Comparison of ENCODE assay signal across 14 cellular contexts in genomic region chr5:149175346-149176113, GRCh38. TPM values are rescaled to one million over a fixed set of nuclear protein-coding genes. Genes with fewer than 3 reads are reported as not detected.
DNase-seq lines count a peak whose midpoint lies in the region; ATAC-seq, FAIRE-seq and TF ChIP-seq lines count a peak whose summit lies in the region.
"Had no signal": no experiment of that assay in that cellular context is flagged by ENCODE, and none has a peak within 500 bp of the region (broad histone marks: within the 10 kb centered on the region; RNA-seq: fewer than 3 reads in every experiment).

No MANE protein-coding gene starts in this region.

- no peak overlapping the region for H3K4me2 ChIP-seq in HepG2 (ENCODE audit: low read depth, low read length)
- no peak overlapping the region for H3K4me2 ChIP-seq in mesendoderm (ENCODE audit: low read length)

- no peak overlapping the region for H4K8ac ChIP-seq in mesendoderm (ENCODE audit: low read depth, low read length)

- H3K79me2 ChIP-seq in HepG2 (ENCODE audit: insufficient read depth, low read length), result no peaks in the 10 kb centered on the region
- H3K79me2 ChIP-seq in mesendoderm (ENCODE audit: control insufficient read depth, insufficient read depth, low read length), result no peaks in the 10 kb centered on the region

- no peak for TF ChIP-seq CTCF in HepG2 (CRISPR knock-in tag; IDR thresholded peaks at IDR 0.05)
- no peak for TF ChIP-seq CTCF in endothelial cell (IDR thresholded peaks at IDR 0.05; ENCODE audit: unreplicated experiment)
- no peak for TF ChIP-seq CTCF in GM13976 (IDR thresholded peaks at IDR 0.05; ENCODE audit: borderline replicate concordance, control extremely low read depth, extremely low read depth, insufficient read depth, missing control alignments)

- TF ChIP-seq POLR2A in HepG2 (IDR thresholded peaks at IDR 0.05; ENCODE audit: insufficient read depth in 1 of 2, low read depth in 2 of 2, low read length in 2 of 2), result no peak

- no peak for TF ChIP-seq RAD21 in HepG2 (CRISPR knock-in tag; IDR thresholded peaks at IDR 0.05)

- H2BK5ac ChIP-seq in mesendoderm (ENCODE audit: low read length), result no peak overlapping the region

- H3K4me3 ChIP-seq in HepG2 (replicated peaks in 1 of 3; ENCODE audit: insufficient read depth in 1 of 3, low read depth in 2 of 3, low read length in 3 of 3) (no peak overlapping the region), subcutaneous abdominal adipose tissue (ENCODE audit: low read depth in 1 of 5, low read length in 5 of 5) (no peak overlapping the region), mesendoderm (ENCODE audit: low read length) (no peak overlapping the region)

- H3K4me1 ChIP-seq in HepG2 (ENCODE audit: insufficient read depth, low read length), result peaks cover 63% of the 10 kb centered on the region
- H3K4me1 ChIP-seq in subcutaneous abdominal adipose tissue (ENCODE audit: control insufficient read depth in 5 of 5, insufficient read depth in 5 of 5, low read length in 5 of 5), result peaks cover 3 to 86% (median 31%) of the 10 kb centered on the region in 5 donors
- H3K4me1 ChIP-seq in mesendoderm (ENCODE audit: control insufficient read depth, low read depth, low read length), result no peaks in the 10 kb centered on the region

- H3K27ac ChIP-seq in HepG2 (ENCODE audit: extremely low read length, insufficient read depth, low read length) (peak overlapping the region; percentile 100), subcutaneous abdominal adipose tissue (ENCODE audit: low read depth, low read length) (peak overlapping the region; percentile 45), mesendoderm (ENCODE audit: low read depth, low read length) (no peak overlapping the region)

- DNase-seq in NCI-H1694 (lab: John Stamatoyannopoulos, UW) (peak; percentile 45), HepG2 (ENCODE audit: low spot score) (no peak), endothelial cell (ENCODE audit: low spot score) (no peak), mesendoderm (no peak), GM13976 (ENCODE audit: low spot score) (no peak)
- no peak for DNase-seq in effector CD8-positive, alpha-beta T cell (lab: John Stamatoyannopoulos, UW)
- DNase-seq: activated effector memory CD4-positive, alpha-beta T cell treated with anti-CD3 and anti-CD28 coated beads, Interleukin-2, amount 50 U/mL, for 16 hours; central memory CD4-positive, alpha-beta T cell; stimulated activated CD4-positive, alpha-beta T cell treated with anti-CD3 and anti-CD28 coated beads, Interleukin-2, amount 100 ng/mL, for 24 hours; T-helper 17 cell had no signal

- WGBS in HepG2 (ENCODE audit: low lambda C conversion rate), result 88% methylated on average over 10 of the region's 12 CpGs
- WGBS in mesendoderm (ENCODE audit: extremely low coverage, insufficient coverage, low lambda C conversion rate), result no CpG with 5 or more reads among the region's 12 CpGs

- H3K9me3 Mint-ChIP-seq in endothelial cell (ENCODE audit: unreplicated experiment), result no peaks in the 10 kb centered on the region
- H3K9me3 Mint-ChIP-seq: CD14-positive monocyte; stimulated activated effector memory CD8-positive, alpha-beta T cell treated with anti-CD3 and anti-CD28 coated beads, Interleukin-12 subunit alpha, Interleukin-12 subunit beta, amount 100 ng/mL, for 72 hours had no signal

- CTCF ChIA-PET in HepG2 (lab: Yijun Ruan, JAX; ENCODE audit: low intra/inter-chr PET ratio, low total read pairs), result no interaction called here

- H2BK15ac ChIP-seq in mesendoderm (replicated peaks; ENCODE audit: low read depth), result no peak overlapping the region

- peak; percentile 20 for ATAC-seq in esophagus mucosa
- ATAC-seq in HepG2, result no peak
- ATAC-seq: stimulated activated effector memory CD8-positive, alpha-beta T cell treated with anti-CD3 and anti-CD28 coated beads, Interleukin-12 subunit alpha, Interleukin-12 subunit beta, amount 100 ng/mL, for 72 hours; T-helper 17 cell had no signal

- TF ChIP-seq EP300 in HepG2 (IDR thresholded peaks at IDR 0.05; ENCODE audit: low read depth in 2 of 2, low read length in 2 of 2) (no peak), HepG2 (CRISPR knock-in tag; IDR thresholded peaks at IDR 0.05; ENCODE audit: borderline replicate concordance) (no peak)

- H3K27me3 Mint-ChIP-seq in endothelial cell (ENCODE audit: unreplicated experiment), result no peaks in the 10 kb centered on the region

- FAIRE-seq in HepG2 (lab: Jason Lieb, UNC), result no peak

- H3K56ac ChIP-seq in mesendoderm (ENCODE audit: low read length), result no peak overlapping the region

- H3K9ac ChIP-seq in HepG2 (ENCODE audit: insufficient read depth, low read depth, low read length), result peak overlapping the region; percentile 62; the same call in 1 of the 2 replicates
- peak overlapping the region in 1 of 5 donors; percentile 35 for H3K9ac ChIP-seq in subcutaneous abdominal adipose tissue (ENCODE audit: low read length in 5 of 5)
- H3K9ac ChIP-seq in mesendoderm (ENCODE audit: low read length), result no peak overlapping the region

- H3K18ac ChIP-seq in mesendoderm (ENCODE audit: low read length), result no peak overlapping the region

- H3K9me3 ChIP-seq in HepG2 (ENCODE audit: low read length) (no peaks in the 10 kb centered on the region), subcutaneous abdominal adipose tissue (ENCODE audit: control insufficient read depth in 5 of 5, low read length in 5 of 5) (no peaks in the 10 kb centered on the region)

- H3K27me3 ChIP-seq in HepG2 (ENCODE audit: control insufficient read depth in 1 of 2, insufficient read depth in 2 of 2, low read length in 2 of 2), result no peaks in the 10 kb centered on the region
- H3K27me3 ChIP-seq in subcutaneous abdominal adipose tissue (ENCODE audit: control insufficient read depth in 5 of 5, insufficient read depth in 4 of 5, low read length in 5 of 5), result no peaks in the 10 kb centered on the region
- no peaks in the 10 kb centered on the region for H3K27me3 ChIP-seq in mesendoderm (ENCODE audit: insufficient read depth, low read length, poor library complexity)

- no peak overlapping the region for H3K4me3 Mint-ChIP-seq in endothelial cell (ENCODE audit: unreplicated experiment)
- H3K4me3 Mint-ChIP-seq: CD14-positive monocyte; stimulated activated effector memory CD8-positive, alpha-beta T cell treated with anti-CD3 and anti-CD28 coated beads, Interleukin-12 subunit alpha, Interleukin-12 subunit beta, amount 100 ng/mL, for 72 hours; T-helper 17 cell had no signal

- intact Hi-C loops in HepG2 (cut with micrococcal nuclease; ENCODE audit: unreplicated experiment), result loop anchor here (2.0 kb wide), 3 partner anchors 19 to 53 kb away; no protein-coding TSS in a partner anchor

- no peaks in the 10 kb centered on the region for H3K36me3 Mint-ChIP-seq in endothelial cell (ENCODE audit: low read depth, unreplicated experiment)
- H3K36me3 Mint-ChIP-seq: CD14-positive monocyte; stimulated activated effector memory CD8-positive, alpha-beta T cell treated with anti-CD3 and anti-CD28 coated beads, Interleukin-12 subunit alpha, Interleukin-12 subunit beta, amount 100 ng/mL, for 72 hours had no signal

- H3K27ac Mint-ChIP-seq in endothelial cell (ENCODE audit: unreplicated experiment), result no peak overlapping the region
- H3K27ac Mint-ChIP-seq: stimulated activated effector memory CD8-positive, alpha-beta T cell treated with anti-CD3 and anti-CD28 coated beads, Interleukin-12 subunit alpha, Interleukin-12 subunit beta, amount 100 ng/mL, for 72 hours; T-helper 17 cell had no signal

- POLR2A ChIA-PET in HepG2 (lab: Yijun Ruan, JAX), result interaction anchor here (1.7 to 4.8 kb wide), 4 partner anchors 14 to 145 kb away, joined by 5 to 189 read pairs (median 78); partner anchors contain the start of gene ABLIM3

- H4K20me1 ChIP-seq in HepG2 (ENCODE audit: insufficient read depth, low read length), result no peaks in the 10 kb centered on the region

- H4K5ac ChIP-seq in mesendoderm (ENCODE audit: low read length), result no peak overlapping the region

- peaks cover 4% of the 10 kb centered on the region for H3K4me1 Mint-ChIP-seq in endothelial cell (ENCODE audit: unreplicated experiment)
- H3K4me1 Mint-ChIP-seq: CD14-positive monocyte had no signal

- BruUV-seq in HepG2 (replicated peaks; lab: Mats Ljungman, UMichigan), result no TSS peak

- in situ Hi-C loops in HepG2 (cut with HindIII; ENCODE audit: extremely low pct_ligation_motif_present, low pct_unique_long_range_greater_than_20kb) (no loop called here), GM13976 (cut with MboI; ENCODE audit: low sequenced_read_pairs, unreplicated experiment) (no loop called here)

- H3K23ac ChIP-seq in mesendoderm (ENCODE audit: low read length), result no peak overlapping the region

- H3K79me1 ChIP-seq in mesendoderm (ENCODE audit: low read length), result no peaks in the 10 kb centered on the region

- no peak overlapping the region for H2BK120ac ChIP-seq in mesendoderm (ENCODE audit: low read depth, low read length)

- no peaks in the 10 kb centered on the region for H3K36me3 ChIP-seq in HepG2 (replicated peaks in 1 of 2; ENCODE audit: control insufficient read depth in 1 of 2, insufficient read depth in 2 of 2, low read length in 2 of 2)
- peaks cover 0 to 6% (median 0%) of the 10 kb centered on the region in 5 donors for H3K36me3 ChIP-seq in subcutaneous abdominal adipose tissue (ENCODE audit: control insufficient read depth in 5 of 5, insufficient read depth in 5 of 5, low read length in 5 of 5)
- H3K36me3 ChIP-seq in mesendoderm (ENCODE audit: control insufficient read depth, insufficient read depth, low read length), result no peaks in the 10 kb centered on the region

- no peak overlapping the region for H3K4ac ChIP-seq in mesendoderm (ENCODE audit: low read depth, low read length)

- no peak overlapping the region for H2AFZ ChIP-seq in HepG2 (ENCODE audit: low read length)

- H2AK5ac ChIP-seq in mesendoderm (ENCODE audit: low read length), result no peak overlapping the region

RNA-seq across cellular contexts. Expression of gene ABLIM3, which starts 34.2 kb away (rescaled TPM):
- total RNA-seq in esophagus mucosa, result 22.4 TPM
- total RNA-seq in HepG2 (2016; rRNA removed; fragmentation: Illumina TruSeq; extraction: Trizol), result 0.53 and 0.67 TPM in 2 replicates
- total RNA-seq in HepG2 (2016; cell fraction: cytosol; rRNA removed; fragmentation: Illumina TruSeq; extraction: Trizol; ENCODE audit: low read depth), result 0.26 and 0.61 TPM in 2 replicates
- total RNA-seq in HepG2 (2016; cell fraction: insoluble cytoplasmic fraction; rRNA removed; fragmentation: Illumina TruSeq; extraction: Trizol), result 0.61 and 0.63 TPM in 2 replicates
- total RNA-seq in HepG2 (2016; cell fraction: membrane; rRNA removed; fragmentation: Illumina TruSeq; extraction: Trizol), result 0.90 and 0.93 TPM in 2 replicates
- total RNA-seq in HepG2 (2016; cell fraction: nucleus; rRNA removed; fragmentation: Illumina TruSeq; extraction: Trizol), result 0.72 and 1.0 TPM in 2 replicates
- polyA plus RNA-seq in HepG2 (2011; rRNA removed), result 6.3 and 9.7 TPM in 2 replicates
- polyA plus RNA-seq in HepG2 (2011; cell fraction: cytosol; rRNA removed), result 4.9 and 6.0 TPM in 2 replicates
- 24.1 and 26.3 TPM in 2 replicates for polyA plus RNA-seq in HepG2 (2011; cell fraction: nucleus; rRNA removed)
- 10.3 and 13.7 TPM in 2 replicates for polyA plus RNA-seq in HepG2 (2012)
- polyA plus RNA-seq in HepG2 (2016; cell fraction: cytosol; fragmentation: Illumina TruSeq; extraction: Trizol; ENCODE audit: low read depth), result 0.49 and 0.66 TPM in 2 replicates
- 0.87 and 1.1 TPM in 2 replicates for polyA plus RNA-seq in HepG2 (2016; cell fraction: insoluble cytoplasmic fraction; fragmentation: Illumina TruSeq; extraction: Trizol; ENCODE audit: low read depth)
- polyA plus RNA-seq in HepG2 (2016; cell fraction: membrane; fragmentation: Illumina TruSeq; extraction: Trizol; ENCODE audit: low read depth), result 1.1 and 1.4 TPM in 2 replicates
- 1.6 and 2.5 TPM in 2 replicates for polyA plus RNA-seq in HepG2 (2016; cell fraction: nucleus; fragmentation: Illumina TruSeq; extraction: Trizol; ENCODE audit: insufficient read depth, low read depth)
- polyA minus RNA-seq in HepG2 (2011; rRNA and poly(A)+ RNA removed; ENCODE audit: low replicate concordance), result 3.1 and 22.0 TPM in 2 replicates
- polyA minus RNA-seq in HepG2 (2011; cell fraction: cytosol; rRNA and poly(A)+ RNA removed), result 2.4 and 4.0 TPM in 2 replicates
- 15.7 and 24.0 TPM in 2 replicates for polyA minus RNA-seq in HepG2 (2011; cell fraction: nucleus; rRNA and poly(A)+ RNA removed)
- total RNA-seq in endothelial cell (ENCODE audit: unreplicated experiment), result 3.6 TPM
- 0.18 TPM for polyA plus RNA-seq in mesendoderm (2013, experiment 1 of 2)
- 0.18 TPM for polyA plus RNA-seq in mesendoderm (2013, experiment 2 of 2)
